ENCODE assay signal across 8 cellular contexts in the genomic region with DNA sequence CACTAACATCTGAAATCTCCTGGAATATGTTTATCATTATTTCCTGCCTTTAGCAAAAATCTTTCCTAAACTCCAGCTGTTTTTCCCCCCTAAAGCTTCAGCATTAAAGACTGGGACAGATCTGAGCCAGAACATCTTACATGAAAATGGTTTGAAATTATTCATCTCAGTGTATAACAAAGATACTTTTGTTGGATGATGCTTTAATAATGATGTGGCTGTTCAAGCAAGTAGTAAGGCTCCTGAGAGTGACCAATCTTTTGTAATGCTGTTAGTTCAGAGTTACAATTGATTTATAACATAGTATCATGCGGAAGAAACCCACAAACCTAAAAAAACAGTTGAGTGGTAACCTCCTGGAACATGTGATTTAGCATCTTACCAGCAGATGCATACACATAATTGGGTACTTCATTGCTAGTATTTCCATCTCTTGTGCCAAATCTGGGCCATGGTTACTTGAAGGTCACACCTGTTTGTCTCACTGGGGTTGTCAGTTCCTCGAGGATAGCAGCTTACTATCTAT. TPM values are rescaled to one million over a fixed set of nuclear protein-coding genes. Genes with fewer than 3 reads are reported as not detected.
DNase-seq lines count a peak whose midpoint lies in the region; ATAC-seq and TF ChIP-seq lines count a peak whose summit lies in the region.

No MANE protein-coding gene starts in this region.

- H3K4me3 ChIP-seq in mammary epithelial cell (replicated peaks in 1 of 3; ENCODE audit: insufficient read depth in 1 of 3, low read depth in 2 of 3, low read length in 3 of 3) = peak overlapping the region; percentile 96 to 100 (median 97)

- intact Hi-C loops in mammary epithelial cell (cut with micrococcal nuclease) = loop anchor here (5.0 kb wide), 2 partner anchors 50 to 105 kb away; a partner anchor contains a TSS

- H3K27me3 Mint-ChIP-seq in nephron (ENCODE audit: low read depth) = peaks cover 5% of the 10 kb centered on the region

- peak; percentile 16 for DNase-seq in COR-L47 (lab: John Stamatoyannopoulos, UW)
- DNase-seq in M059J (ENCODE audit: low read depth) = peak; percentile 35
- DNase-seq in mammary epithelial cell = peak; percentile 54
- DNase-seq in stimulated activated CD4-positive, alpha-beta T cell treated with anti-CD3 and anti-CD28 coated beads, Interleukin-1b, Interleukin-23, amount 100 ng/mL, for 48 hours = no peak
- no peak for DNase-seq in left lobe of liver (ENCODE audit: low spot score)

- H3K4me2 ChIP-seq in mammary epithelial cell (ENCODE audit: insufficient read depth, low read depth, low read length) = peak overlapping the region; percentile 97

- H3K27ac ChIP-seq in mammary epithelial cell (ENCODE audit: insufficient read depth, low read depth, low read length) = peak overlapping the region; percentile 70

- peak overlapping the region; percentile 84 for H3K9ac ChIP-seq in mammary epithelial cell (ENCODE audit: insufficient read depth, low read length)

- H3K4me3 Mint-ChIP-seq in nephron = peak overlapping the region; percentile 93 to 97 (median 93)

- dilution Hi-C loops in mammary epithelial cell (cut with HindIII; ENCODE audit: low sequenced_read_pairs) = no loop called here

- no peak overlapping the region for H2AFZ ChIP-seq in mammary epithelial cell (ENCODE audit: low read depth, low read length)

- CTCF ChIA-PET in mammary epithelial cell (lab: Charles Lee; ENCODE audit: low non-redundant PET) = no interaction called here

- H3K79me2 ChIP-seq in mammary epithelial cell (ENCODE audit: insufficient read depth, low read length) = peaks cover 90% of the 10 kb centered on the region

- no peak for ATAC-seq in HG03565 (IDR thresholded peaks at IDR 0.05; ENCODE audit: unreplicated experiment)
- no peak for ATAC-seq in GM21619 (IDR thresholded peaks at IDR 0.05; ENCODE audit: unreplicated experiment)
- ATAC-seq in left lobe of liver = no peak

- no peaks in the 10 kb centered on the region for H3K27me3 ChIP-seq in mammary epithelial cell (ENCODE audit: insufficient read depth, low read length)

- TF ChIP-seq CTCF in mammary epithelial cell (conservative IDR thresholded peaks at IDR 0.05 in 1 of 2, IDR thresholded peaks at IDR 0.05 in 1 of 2; ENCODE audit: extremely low read depth in 1 of 2, insufficient read depth in 1 of 2, low read depth in 1 of 2, low read length in 2 of 2) (no peak), nephron (IDR thresholded peaks at IDR 0.05; ENCODE audit: unreplicated experiment in 3 of 3) (no peak)

- H3K36me3 ChIP-seq in mammary epithelial cell (ENCODE audit: insufficient read depth, low read length) = peaks cover 2% of the 10 kb centered on the region

- no peaks in the 10 kb centered on the region for H4K20me1 ChIP-seq in mammary epithelial cell (ENCODE audit: insufficient read depth, low read length)

- H3K36me3 Mint-ChIP-seq in nephron (ENCODE audit: low read depth) = no peaks in the 10 kb centered on the region

- in situ Hi-C loops in mammary epithelial cell (cut with MboI; ENCODE audit: low sequenced_read_pairs in 2 of 2) = no loop called here

- peaks cover 56% of the 10 kb centered on the region for H3K4me1 Mint-ChIP-seq in nephron

- WGBS in mammary epithelial cell (ENCODE audit: low coverage, missing lambda C conversion rate) = 3% methylated on average over 2 of the region's 2 CpGs

- H3K9me3 Mint-ChIP-seq in nephron = no peaks in the 10 kb centered on the region

- H3K4me1 ChIP-seq in mammary epithelial cell (ENCODE audit: insufficient read depth, low read length) = peaks cover 50% of the 10 kb centered on the region

- no TSS peak for BruUV-seq in mammary epithelial cell (replicated peaks; lab: Mats Ljungman, UMichigan)

- no peaks in the 10 kb centered on the region for H3K9me3 ChIP-seq in mammary epithelial cell (replicated peaks; ENCODE audit: insufficient read depth, low read length)

- peak overlapping the region; percentile 77 to 98 (median 96) for H3K27ac Mint-ChIP-seq in nephron

RNA-seq across cellular contexts. Expression of a gene that starts 1.5 kb away (rescaled TPM):
- 95.2 and 102 TPM in 2 replicates for total RNA-seq in M059J (2014; rRNA removed; shearing (Covaris generic))
- 10 to 100 TPM; 66.2 to 75.0 TPM for total RNA-seq in mammary epithelial cell
- polyA plus RNA-seq in mammary epithelial cell = 74.2 TPM
- polyA minus RNA-seq in mammary epithelial cell = 38.2 TPM
- total RNA-seq in left lobe of liver = 8.4 TPM

RNA-seq across cellular contexts. Expression of a gene that starts 1.9 kb away (rescaled TPM):
- total RNA-seq in M059J (2014; rRNA removed; shearing (Covaris generic)) = 34.8 and 39.2 TPM in 2 replicates
- total RNA-seq in mammary epithelial cell (10 to 100 TPM; 11.0 to 24.3 TPM), left lobe of liver (8.0 TPM)
- polyA plus RNA-seq in mammary epithelial cell = 11.3 TPM
- polyA minus RNA-seq in mammary epithelial cell = 12.1 TPM

Comparison
In these comparisons a context has a peak if more than half of its experiments do, and no peak if none do; other contexts are left out.
1. DNase-seq: peak in COR-L47 (single experiment), M059J (single experiment) and mammary epithelial cell (single experiment); none in stimulated activated CD4-positive, alpha-beta T cell treated with anti-CD3 and anti-CD28 coated beads, Interleukin-1b, Interleukin-23, amount 100 ng/mL, for 48 hours (single experiment) and left lobe of liver (single experiment).